Comparison of ENCODE assay signal across 26 cellular contexts in the genomic region with DNA sequence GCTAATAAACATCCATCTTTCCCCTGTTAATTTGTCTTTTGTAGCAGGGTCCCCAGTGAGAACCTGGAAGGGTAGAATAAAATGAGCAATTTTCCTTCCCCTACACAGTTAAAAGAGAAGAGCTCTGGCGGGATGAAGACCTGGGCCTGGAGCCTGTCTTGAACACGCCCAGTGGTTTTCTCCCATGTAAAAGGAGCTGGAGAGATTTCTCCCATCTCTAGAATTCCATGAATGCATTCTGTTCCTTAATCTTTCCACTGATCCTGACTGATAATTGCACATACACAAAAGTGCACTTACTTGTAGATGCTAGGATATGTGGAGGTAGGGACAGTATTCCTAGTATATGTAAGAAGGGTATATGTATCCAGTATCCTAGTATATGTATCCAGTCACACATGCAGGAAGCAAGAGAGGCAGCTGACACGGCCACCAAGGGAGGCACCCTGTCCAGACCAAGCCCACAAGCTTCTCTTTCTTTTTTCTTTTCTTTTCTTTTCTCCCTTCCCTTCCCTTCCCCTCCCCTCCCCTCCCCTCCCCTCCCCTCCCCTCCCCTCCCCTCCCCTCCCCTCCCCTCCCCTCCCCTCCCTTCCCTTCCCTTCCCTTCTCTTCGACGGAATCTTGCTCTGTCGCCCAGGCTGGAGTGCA. TPM values are rescaled to one million over a fixed set of nuclear protein-coding genes. Genes with fewer than 3 reads are reported as not detected.
"Had no signal": no experiment of that assay in that cellular context is flagged by ENCODE, and none has a peak within 500 bp of the region (broad histone marks: within the 10 kb centered on the region; RNA-seq: fewer than 3 reads in every experiment).

No MANE protein-coding gene starts in this region.

- H3K27ac ChIP-seq: body of pancreas, foreskin keratinocyte, left ventricle myocardium inferior, neutrophil, pancreas, stomach, suprapubic skin, tibial nerve had no signal

- H3K9me3 Mint-ChIP-seq: activated CD4-positive, alpha-beta memory T cell treated with anti-CD3 and anti-CD28 coated beads for 36 hours; activated naive CD4-positive, alpha-beta T cell treated with anti-CD3 and anti-CD28 coated beads for 36 hours; dendritic cell treated with granulocyte-macrophage colony-stimulating factor and Interleukin-4, amounts not matched to agents 40 ng/mL and 50 ng/mL, for 4 days; natural killer cell treated with Interleukin-12 subunit alpha and Interleukin-12 subunit beta and Interleukin-15 and Interleukin-18, amount 100 ng/mL, for 72 hours; stimulated activated memory B cell treated with anti-CD40 and anti-IgM and Interleukin-4, amounts not matched to agents 10 μg/mL and 1 μg/mL and 100 μg/mL, for 72 hours had no signal

- H3K27ac Mint-ChIP-seq: activated CD4-positive, alpha-beta memory T cell treated with anti-CD3 and anti-CD28 coated beads for 36 hours; activated naive CD4-positive, alpha-beta T cell treated with anti-CD3 and anti-CD28 coated beads for 36 hours; dendritic cell treated with granulocyte-macrophage colony-stimulating factor and Interleukin-4, amounts not matched to agents 40 ng/mL and 50 ng/mL, for 4 days; natural killer cell treated with Interleukin-12 subunit alpha and Interleukin-12 subunit beta and Interleukin-15 and Interleukin-18, amount 100 ng/mL, for 72 hours; stimulated activated memory B cell treated with anti-CD40 and anti-IgM and Interleukin-4, amounts not matched to agents 10 μg/mL and 1 μg/mL and 100 μg/mL, for 72 hours; T-helper 17 cell had no signal

- H3K4me3 ChIP-seq: body of pancreas, left ventricle myocardium inferior, pancreas, stomach, suprapubic skin, tibial nerve had no signal

- H3K4me3 Mint-ChIP-seq: activated CD4-positive, alpha-beta memory T cell treated with anti-CD3 and anti-CD28 coated beads for 36 hours; activated naive CD4-positive, alpha-beta T cell treated with anti-CD3 and anti-CD28 coated beads for 36 hours; dendritic cell treated with granulocyte-macrophage colony-stimulating factor and Interleukin-4, amounts not matched to agents 40 ng/mL and 50 ng/mL, for 4 days; natural killer cell treated with Interleukin-12 subunit alpha and Interleukin-12 subunit beta and Interleukin-15 and Interleukin-18, amount 100 ng/mL, for 72 hours; stimulated activated memory B cell treated with anti-CD40 and anti-IgM and Interleukin-4, amounts not matched to agents 10 μg/mL and 1 μg/mL and 100 μg/mL, for 72 hours; T-helper 17 cell had no signal

- H3K4me1 Mint-ChIP-seq: stimulated activated memory B cell treated with anti-CD40 and anti-IgM and Interleukin-4, amounts not matched to agents 10 μg/mL and 1 μg/mL and 100 μg/mL, for 72 hours; T-helper 17 cell had no signal

- H3K27me3 Mint-ChIP-seq: activated CD4-positive, alpha-beta memory T cell treated with anti-CD3 and anti-CD28 coated beads for 36 hours; dendritic cell treated with granulocyte-macrophage colony-stimulating factor and Interleukin-4, amounts not matched to agents 40 ng/mL and 50 ng/mL, for 4 days; natural killer cell treated with Interleukin-12 subunit alpha and Interleukin-12 subunit beta and Interleukin-15 and Interleukin-18, amount 100 ng/mL, for 72 hours; stimulated activated memory B cell treated with anti-CD40 and anti-IgM and Interleukin-4, amounts not matched to agents 10 μg/mL and 1 μg/mL and 100 μg/mL, for 72 hours; T-helper 17 cell had no signal

- H3K9me3 ChIP-seq: body of pancreas, left ventricle myocardium inferior, neutrophil, pancreas, stomach, suprapubic skin, tibial nerve had no signal

- H3K36me3 Mint-ChIP-seq: activated CD4-positive, alpha-beta memory T cell treated with anti-CD3 and anti-CD28 coated beads for 36 hours; natural killer cell treated with Interleukin-12 subunit alpha and Interleukin-12 subunit beta and Interleukin-15 and Interleukin-18, amount 100 ng/mL, for 72 hours; stimulated activated memory B cell treated with anti-CD40 and anti-IgM and Interleukin-4, amounts not matched to agents 10 μg/mL and 1 μg/mL and 100 μg/mL, for 72 hours had no signal

- DNase-seq: activated CD4-positive, alpha-beta memory T cell treated with anti-CD3 and anti-CD28 coated beads for 36 hours; activated CD4-positive, alpha-beta T cell treated with anti-CD3 and anti-CD28 coated beads for 48 hours; activated effector memory CD4-positive, alpha-beta T cell treated with Interleukin-2 at 50 U/mL for 16 hours; activated naive CD4-positive, alpha-beta T cell treated with anti-CD3 and anti-CD28 coated beads for 36 hours; activated T-cell treated with anti-CD3 and anti-CD28 coated beads, Interleukin-2, amount 50 U/mL, for 48 hours; body of pancreas; effector CD8-positive, alpha-beta T cell; foreskin keratinocyte; left ventricle myocardium inferior; pancreas; right cardiac atrium; small intestine; stimulated activated CD4-positive, alpha-beta T cell treated with anti-CD3 and anti-CD28 coated beads, Interleukin-15, amount 100 ng/mL, for 24 hours; stomach; T-helper 17 cell had no signal

- H3K36me3 ChIP-seq: left ventricle myocardium inferior, neutrophil, pancreas, stomach, suprapubic skin, tibial nerve had no signal

- H3K27me3 ChIP-seq: body of pancreas, foreskin keratinocyte, neutrophil, pancreas, stomach, suprapubic skin, tibial nerve had no signal

- H3K4me1 ChIP-seq: foreskin keratinocyte, left ventricle myocardium inferior, pancreas, stomach, suprapubic skin, tibial nerve had no signal

RNA-seq across cellular contexts. Expression of a gene that starts 37.1 kb away (rescaled TPM):
- total RNA-seq: cardiac septum; chondrocyte; foreskin keratinocyte; glomerular endothelial cell; left ventricle myocardium inferior; lung microvascular endothelial cell; natural killer cell treated with Interleukin-12 subunit alpha and Interleukin-12 subunit beta and Interleukin-15 and Interleukin-18, amount 100 ng/mL, for 72 hours; pulmonary artery endothelial cell; right cardiac atrium; suprapubic skin; T-helper 17 cell; tibial nerve had no signal
- polyA plus RNA-seq: small intestine, stomach had no signal
